In genomic region chr13:81487151-81487550, GRCh38 we compare ENCODE assay signal across 10 cellular contexts.
DNase-seq lines count a peak whose midpoint lies in the region; ATAC-seq and TF ChIP-seq lines count a peak whose summit lies in the region.
"Had no signal": no experiment of that assay in that cellular context is flagged by ENCODE, and none has a peak within 500 bp of the region (broad histone marks: within the 10 kb centered on the region; RNA-seq: fewer than 3 reads in every experiment).

No MANE protein-coding gene starts in this region.

- ATAC-seq in Right ventricle myocardium superior (ENCODE audit: poor library complexity): no peak

- no peaks in the 10 kb centered on the region for H3K27me3 Mint-ChIP-seq in endothelial cell (ENCODE audit: unreplicated experiment)
- H3K27me3 Mint-ChIP-seq: stimulated activated naive CD8-positive, alpha-beta T cell treated with anti-CD3 and anti-CD28 coated beads, Interleukin-15, Interleukin-2, amounts not matched to agents 100 ng/mL and 50 ng/mL, for 24 hours had no signal

- H3K9me3 Mint-ChIP-seq in endothelial cell (ENCODE audit: unreplicated experiment): no peaks in the 10 kb centered on the region

- H3K4me3 Mint-ChIP-seq in endothelial cell (ENCODE audit: unreplicated experiment): no peak overlapping the region
- H3K4me3 Mint-ChIP-seq: stimulated activated naive CD8-positive, alpha-beta T cell treated with anti-CD3 and anti-CD28 coated beads, Interleukin-15, Interleukin-2, amounts not matched to agents 100 ng/mL and 50 ng/mL, for 24 hours had no signal

- H3K36me3 Mint-ChIP-seq in endothelial cell (ENCODE audit: low read depth, unreplicated experiment): no peaks in the 10 kb centered on the region

- no peaks in the 10 kb centered on the region for H3K4me1 Mint-ChIP-seq in endothelial cell (ENCODE audit: unreplicated experiment)

- DNase-seq in SIG-M5 treated with dmso at 0.1 percent for 504 hours (lab: John Stamatoyannopoulos, UW; ENCODE audit: unreplicated experiment) (peak; percentile 14), SIG-M5 (lab: John Stamatoyannopoulos, UW) (no peak), OCI-M1 (lab: John Stamatoyannopoulos, UW) (peak; percentile 70), endothelial cell (ENCODE audit: low spot score) (peak; percentile 53), superior temporal gyrus (ENCODE audit: extremely low spot score) (peak; percentile 28), Right ventricle myocardium superior (no peak), hippocampal formation (lab: John Stamatoyannopoulos, UW) (no peak), LoVo (ENCODE audit: low spot score) (no peak)
- DNase-seq: Karpas-422 had no signal

- TF ChIP-seq CTCF in endothelial cell (IDR thresholded peaks at IDR 0.05; ENCODE audit: unreplicated experiment): peak; percentile 55

- intact Hi-C loops in Right ventricle myocardium superior (cut with DNase I): no loop called here

- no peak overlapping the region for H3K27ac Mint-ChIP-seq in endothelial cell (ENCODE audit: unreplicated experiment)
- H3K27ac Mint-ChIP-seq: stimulated activated naive CD8-positive, alpha-beta T cell treated with anti-CD3 and anti-CD28 coated beads, Interleukin-15, Interleukin-2, amounts not matched to agents 100 ng/mL and 50 ng/mL, for 24 hours had no signal

Comparison
In these comparisons a context has a peak if more than half of its experiments do, and no peak if none do; other contexts are left out.
1. DNase-seq: peak in SIG-M5 treated with dmso at 0.1 percent for 504 hours (single experiment), OCI-M1 (single experiment), endothelial cell (single experiment) and superior temporal gyrus (single experiment); none in SIG-M5 (single experiment), Right ventricle myocardium superior (single experiment), hippocampal formation (0 of 2) and LoVo (single experiment).